ENCODE assay signal across 1 cellular context in genomic region chr10:78435484-78436222, GRCh38.
TF ChIP-seq lines count a peak whose summit lies in the region.

No MANE protein-coding gene starts in this region.

TF ChIP-seq in H1, 55 proteins besides CTCF, POLR2A, EP300 and RAD21:
- TF ChIP-seq SP1 (IDR thresholded peaks at IDR 0.05; ENCODE audit: low read depth, low read length) (no peak), YY1 (IDR thresholded peaks at IDR 0.05; ENCODE audit: low read depth, low read length) (no peak), MAX (IDR thresholded peaks at IDR 0.05) (no peak), ATF3 (IDR thresholded peaks at IDR 0.05; ENCODE audit: insufficient read depth, low read depth, low read length) (no peak), KDM4A (IDR thresholded peaks at IDR 0.05; ENCODE audit: low read depth, low read length, severe bottlenecking) (no peak), BACH1 (IDR thresholded peaks at IDR 0.05; ENCODE audit: low read length) (no peak), CTBP2 (IDR thresholded peaks at IDR 0.05; ENCODE audit: borderline replicate concordance, insufficient read depth, insufficient read length, low read length) (no peak), ATF2 (IDR thresholded peaks at IDR 0.05; ENCODE audit: low read length) (no peak), TBP (IDR thresholded peaks at IDR 0.05; ENCODE audit: low read depth, low read length) (no peak), RFX5 (IDR thresholded peaks at IDR 0.05; ENCODE audit: borderline replicate concordance, low read depth, low read length) (no peak), NANOG (IDR thresholded peaks at IDR 0.05; ENCODE audit: insufficient read depth, low read depth, low read length, poor library complexity, severe bottlenecking) (no peak), TEAD4 (IDR thresholded peaks at IDR 0.05; ENCODE audit: low read depth, low read length) (no peak), TAF7 (optimal IDR thresholded peaks at IDR 0.05; ENCODE audit: borderline replicate concordance, low read depth, low read length) (no peak), RBBP5 (IDR thresholded peaks at IDR 0.05; ENCODE audit: borderline replicate concordance, low read depth, low read length) (no peak), RNF2 (IDR thresholded peaks at IDR 0.05; ENCODE audit: borderline replicate concordance, low read depth, low read length, missing control alignments, poor library complexity, severe bottlenecking) (no peak), SP4 (IDR thresholded peaks at IDR 0.05; ENCODE audit: low read length) (no peak), POU5F1 (IDR thresholded peaks at IDR 0.05; ENCODE audit: low read depth, low read length) (no peak), KDM1A (IDR thresholded peaks at IDR 0.05; ENCODE audit: borderline replicate concordance, low read length) (no peak)
